ENCODE assay signal across 21 cellular contexts in genomic region chr12:116624516-116624915, GRCh38.
DNase-seq lines count a peak whose midpoint lies in the region; ATAC-seq, FAIRE-seq and TF ChIP-seq lines count a peak whose summit lies in the region.
"Had no signal": no experiment of that assay in that cellular context is flagged by ENCODE, and none has a peak within 500 bp of the region (broad histone marks: within the 10 kb centered on the region; RNA-seq: fewer than 3 reads in every experiment).

No MANE protein-coding gene starts in this region.

- no peak for TF ChIP-seq POLR2A in H1 (IDR thresholded peaks at IDR 0.05; ENCODE audit: control extremely low read depth in 1 of 2, low read depth in 2 of 2, low read length in 2 of 2)

- TF ChIP-seq RAD21 in H1 (IDR thresholded peaks at IDR 0.05 in 1 of 2, conservative IDR thresholded peaks at IDR 0.05 in 1 of 2; ENCODE audit: low read depth in 2 of 2, low read length in 2 of 2): no peak

- no peak overlapping the region for H3K18ac ChIP-seq in H1 (ENCODE audit: extremely low read depth, low read length)

- no peak for TF ChIP-seq EP300 in H1 (IDR thresholded peaks at IDR 0.05; ENCODE audit: borderline replicate concordance in 1 of 2, low read depth in 2 of 2, low read length in 2 of 2)

- H3K4me2 ChIP-seq in Loucy (ENCODE audit: low read depth, low read length, poor library complexity, severe bottlenecking): no peak overlapping the region
- no peak overlapping the region; a peak in 1 of 4 replicates for H3K4me2 ChIP-seq in H1 (ENCODE audit: insufficient read depth in 1 of 2, low read depth in 2 of 2, low read length in 2 of 2)

- peak; percentile 18 for DNase-seq in NCI-H748 (lab: John Stamatoyannopoulos, UW; ENCODE audit: unreplicated experiment)
- DNase-seq in NCI-H748 treated with DMSO at 0.1 percent for 48 hours (lab: John Stamatoyannopoulos, UW): no peak
- peak; percentile 32 for DNase-seq in COLO668 (lab: John Stamatoyannopoulos, UW; ENCODE audit: unreplicated experiment)
- DNase-seq in H1 (ENCODE audit: low read depth in 1 of 2, low spot score in 2 of 2): no peak
- no peak for DNase-seq in activated naive CD4-positive, alpha-beta T cell treated with Interleukin-2 at 50 U/mL for 16 hours
- no peak for DNase-seq in GM03348 (ENCODE audit: low spot score)
- DNase-seq: 8988T; CD8-positive, alpha-beta T cell; COR-L47; DMS 273 treated with DMSO at 0.1 percent for 48 hours; DMS53; HCEC 1CT; KBM-7 had no signal

- H3K4me3 ChIP-seq in Loucy (ENCODE audit: low read length, poor library complexity, severe bottlenecking) (no peak overlapping the region), H1 (ENCODE audit: extremely low read depth in 1 of 4, insufficient read depth in 2 of 4, low read depth in 3 of 4, low read length in 4 of 4) (no peak overlapping the region)
- H3K4me3 ChIP-seq: BLaER1 treated with 17β-estradiol and CSF1 and Interleukin-3, amounts not matched to agents 10 nM and 100 nM had no signal

- peaks cover 8% of the 10 kb centered on the region; the same call in 1 of the 2 replicates for H3K9me3 ChIP-seq in Loucy (ENCODE audit: insufficient read depth, low read depth, low read length)
- H3K9me3 ChIP-seq in H1 (ENCODE audit: insufficient read depth in 2 of 2, low read depth in 1 of 2, low read length in 1 of 2): peaks cover 8 to 13% of the 10 kb centered on the region in 2 experiments; a peak in 2 of 4 replicates

- H2BK20ac ChIP-seq in H1 (ENCODE audit: low read length): no peak overlapping the region

- no peak overlapping the region for H4K8ac ChIP-seq in H1 (ENCODE audit: extremely low read depth, insufficient read depth, low read length)

- H3K4ac ChIP-seq in H1 (replicated peaks; ENCODE audit: insufficient read length, low read depth, low read length): no peak overlapping the region

- no peaks in the 10 kb centered on the region for H3F3A ChIP-seq in Loucy (ENCODE audit: low read depth)

- no peak for FAIRE-seq in H1 (lab: Jason Lieb, UNC)
- FAIRE-seq: G401.6, GM12892, GM18507, H54 had no signal

- H3K14ac ChIP-seq in H1 (ENCODE audit: insufficient read length): no peak overlapping the region

- POLR2A ChIA-PET in H1 (lab: Charles Lee; ENCODE audit: partially characterized antibody): interaction anchor here (1.2 kb wide), 1 partner anchor 9 kb away, joined by 3 read pairs; no protein-coding TSS in a partner anchor

- peak overlapping the region; percentile 36; the same call in 1 of the 2 replicates for H2AFZ ChIP-seq in Loucy (ENCODE audit: low read length)
- H2AFZ ChIP-seq in H1 (ENCODE audit: low read length): peak overlapping the region; percentile 70

- H3K79me2 ChIP-seq in Loucy (ENCODE audit: insufficient read depth, low read length) (no peaks in the 10 kb centered on the region), H1 (ENCODE audit: control insufficient read depth in 1 of 2, insufficient read depth in 2 of 2, low read length in 2 of 2) (no peaks in the 10 kb centered on the region)

- CTCF ChIA-PET in H1 (lab: Charles Lee; ENCODE audit: partially characterized antibody): interaction anchor here (1.0 to 2.0 kb wide), 3 partner anchors 8 to 20 kb away, joined by 3 to 5 read pairs (median 3); no protein-coding TSS in a partner anchor

- no peak overlapping the region for H2AK5ac ChIP-seq in H1 (ENCODE audit: low read depth, low read length)

- no peak overlapping the region for H2BK5ac ChIP-seq in H1 (ENCODE audit: low read depth, low read length)

- no peaks in the 10 kb centered on the region for H3K79me1 ChIP-seq in H1 (ENCODE audit: low read depth, low read length)

- no peak overlapping the region for H2BK15ac ChIP-seq in H1 (ENCODE audit: low read length)

- H3K9ac ChIP-seq in Loucy (ENCODE audit: low read depth, low read length, poor library complexity, severe bottlenecking): no peak overlapping the region
- no peak overlapping the region for H3K9ac ChIP-seq in H1 (replicated peaks in 1 of 4; ENCODE audit: extremely low read depth in 1 of 4, low read depth in 3 of 4, low read length in 3 of 4)
- H3K9ac ChIP-seq: BLaER1 treated with 17β-estradiol and CSF1 and Interleukin-3, amounts not matched to agents 10 nM and 100 nM had no signal

- 93% methylated on average over 8 of the region's 8 CpGs; no CpG with 5 or more reads in 1 of the 2 experiments for WGBS in H1 (ENCODE audit: extremely low coverage in 1 of 2, insufficient coverage in 1 of 2, insufficient read length in 1 of 2, insufficient replicate concordance in 2 of 2, low coverage in 1 of 2, low lambda C conversion rate in 2 of 2, missing lambda C conversion rate in 1 of 2), 2 experiments

- no peaks in the 10 kb centered on the region for H3K23me2 ChIP-seq in H1 (ENCODE audit: low read depth, low read length)

- no peak overlapping the region for H2BK12ac ChIP-seq in H1 (ENCODE audit: low read depth, low read length)

- no peak overlapping the region for H3K27ac ChIP-seq in H1 (ENCODE audit: low read depth, low read length)
- H3K27ac ChIP-seq: HL-60 had no signal

- no peak for ATAC-seq in GM19467 (IDR thresholded peaks at IDR 0.05; ENCODE audit: unreplicated experiment)
- ATAC-seq: CD8-positive, alpha-beta T cell had no signal

- H3K36me3 ChIP-seq in Loucy (ENCODE audit: insufficient read depth, low read length): no peaks in the 10 kb centered on the region
- H3K36me3 ChIP-seq in H1 (ENCODE audit: control insufficient read depth in 2 of 4, insufficient read depth in 4 of 4, low read length in 3 of 4): no peaks in the 10 kb centered on the region

- no peak for TF ChIP-seq CTCF in Loucy (conservative IDR thresholded peaks at IDR 0.05; ENCODE audit: low read length)
- no peak for TF ChIP-seq CTCF in H1 (IDR thresholded peaks at IDR 0.05; ENCODE audit: control extremely low read depth in 1 of 3, insufficient read depth in 1 of 3, low read depth in 1 of 3, low read length in 3 of 3)

- H3K27me3 ChIP-seq in Loucy (ENCODE audit: insufficient read depth, low read length, poor library complexity, severe bottlenecking) (no peaks in the 10 kb centered on the region), H1 (replicated peaks in 1 of 4; ENCODE audit: control insufficient read depth in 3 of 4, extremely low read depth in 1 of 4, insufficient read depth in 3 of 4, low read length in 3 of 4) (no peaks in the 10 kb centered on the region)
- H3K27me3 ChIP-seq: BLaER1 treated with 17β-estradiol and CSF1 and Interleukin-3, amounts not matched to agents 10 nM and 100 nM had no signal

- no peak overlapping the region for H4K91ac ChIP-seq in H1 (replicated peaks; ENCODE audit: insufficient read length, low read length)

- no peak overlapping the region for H2BK120ac ChIP-seq in H1 (replicated peaks; ENCODE audit: low read depth, low read length)

- H4K20me1 ChIP-seq in Loucy (ENCODE audit: insufficient read depth, low read length, poor library complexity, severe bottlenecking): no peaks in the 10 kb centered on the region
- H4K20me1 ChIP-seq in H1 (replicated peaks in 1 of 2; ENCODE audit: control insufficient read depth in 1 of 2, insufficient read depth in 2 of 2, low read length in 2 of 2): no peaks in the 10 kb centered on the region
- H4K20me1 ChIP-seq: BLaER1 treated with 17β-estradiol and CSF1 and Interleukin-3, amounts not matched to agents 10 nM and 100 nM had no signal

- no peaks in the 10 kb centered on the region for H3K9me2 ChIP-seq in Loucy (replicated peaks; ENCODE audit: low read depth, low read length)

- H3K56ac ChIP-seq in H1 (replicated peaks; ENCODE audit: insufficient read length, low read depth, low read length): no peak overlapping the region

- H4K5ac ChIP-seq in H1 (ENCODE audit: insufficient read length, low read depth, low read length): no peak overlapping the region

- H3K4me1 ChIP-seq in Loucy (ENCODE audit: insufficient read depth, low read length, poor library complexity, severe bottlenecking) (no peaks in the 10 kb centered on the region), H1 (replicated peaks in 1 of 4; ENCODE audit: control insufficient read depth in 3 of 4, insufficient read depth in 4 of 4, low read length in 3 of 4) (peaks cover 0 to 5% (median 0%) of the 10 kb centered on the region in 4 experiments; a peak in 2 of 7 replicates)

- no peak overlapping the region for H3K23ac ChIP-seq in H1 (ENCODE audit: insufficient read length)

TF ChIP-seq in H1, 55 proteins besides CTCF, POLR2A, EP300 and RAD21:
- TF ChIP-seq RFX5 (IDR thresholded peaks at IDR 0.05; ENCODE audit: borderline replicate concordance, low read depth, low read length): no peak

Comparison
In these comparisons a context has a peak if more than half of its experiments do, and no peak if none do; other contexts are left out.
1. DNase-seq: peak in NCI-H748 (single experiment) and COLO668 (single experiment); none in NCI-H748 treated with DMSO at 0.1 percent for 48 hours (single experiment), H1 (0 of 2), activated naive CD4-positive, alpha-beta T cell treated with Interleukin-2 at 50 U/mL for 16 hours (single experiment) and GM03348 (single experiment).